ENCODE assay signal across 9 cellular contexts in genomic region chr1:157490337-157491165, GRCh38.
DNase-seq lines count a peak whose midpoint lies in the region; ATAC-seq and TF ChIP-seq lines count a peak whose summit lies in the region.
"Had no signal": no experiment of that assay in that cellular context is flagged by ENCODE, and none has a peak within 500 bp of the region (broad histone marks: within the 10 kb centered on the region; RNA-seq: fewer than 3 reads in every experiment).

No MANE protein-coding gene starts in this region.

- H3K36me3 ChIP-seq in BJ (ENCODE audit: control insufficient read depth, insufficient read depth, low read length) = no peaks in the 10 kb centered on the region
- H3K36me3 ChIP-seq in neuronal stem cell (replicated peaks in 1 of 2; ENCODE audit: control insufficient read depth in 2 of 2, insufficient read depth in 2 of 2, low read length in 2 of 2) = no peaks in the 10 kb centered on the region
- H3K36me3 ChIP-seq: neutrophil had no signal

- H3K79me1 ChIP-seq in neuronal stem cell (ENCODE audit: low read depth, low read length) = no peaks in the 10 kb centered on the region

- no peak overlapping the region for H2BK120ac ChIP-seq in neuronal stem cell (ENCODE audit: low read depth, low read length)

- H2AK5ac ChIP-seq in neuronal stem cell (ENCODE audit: low read depth, low read length) = peak overlapping the region; percentile 70

- WGBS in neuronal stem cell (ENCODE audit: extremely low coverage in 2 of 2, insufficient read length in 2 of 2, insufficient replicate concordance in 1 of 2), 2 donors = no CpG with 5 or more reads among the region's 18 CpGs

- no peak overlapping the region for H3K4me2 ChIP-seq in neuronal stem cell (ENCODE audit: insufficient read depth, low read length, poor library complexity, severe bottlenecking)

- no peaks in the 10 kb centered on the region for H3K9me3 ChIP-seq in neuronal stem cell (replicated peaks in 1 of 2; ENCODE audit: control insufficient read depth in 2 of 2, insufficient read depth in 1 of 2, low read depth in 1 of 2, low read length in 2 of 2)
- H3K9me3 ChIP-seq: neutrophil had no signal

- H2BK15ac ChIP-seq in neuronal stem cell (ENCODE audit: low read length) = peak overlapping the region; percentile 30

- no peak overlapping the region for H4K91ac ChIP-seq in neuronal stem cell (ENCODE audit: low read depth, low read length, poor library complexity)

- H3K36me3 Mint-ChIP-seq in activated CD8-positive, alpha-beta memory T cell treated with anti-CD3 and anti-CD28 coated beads, Interleukin-2, amount 10 ng/mL, durations not matched to agents 7 days and 5 days = no peaks in the 10 kb centered on the region

- H3K27me3 ChIP-seq in BJ (ENCODE audit: control insufficient read depth, insufficient read depth, low read length) = no peaks in the 10 kb centered on the region
- H3K27me3 ChIP-seq in neuronal stem cell (ENCODE audit: control insufficient read depth in 3 of 3, insufficient read depth in 3 of 3, low read depth in 1 of 3, low read length in 3 of 3) = no peaks in the 10 kb centered on the region

- H3K27ac Mint-ChIP-seq in activated CD8-positive, alpha-beta memory T cell treated with anti-CD3 and anti-CD28 coated beads, Interleukin-2, amount 10 ng/mL, durations not matched to agents 7 days and 5 days = no peak overlapping the region

- H3K27ac ChIP-seq in neuronal stem cell (replicated peaks; ENCODE audit: low read length) = no peak overlapping the region
- H3K27ac ChIP-seq: neutrophil had no signal

- H3K9ac ChIP-seq in neuronal stem cell (ENCODE audit: low read depth, low read length, poor library complexity) = no peak overlapping the region

- no peaks in the 10 kb centered on the region for H3K4me1 ChIP-seq in neuronal stem cell (ENCODE audit: control insufficient read depth in 2 of 2, insufficient read depth in 1 of 2, low read depth in 1 of 2, low read length in 2 of 2)

- no peak overlapping the region for H3K4me3 Mint-ChIP-seq in activated CD8-positive, alpha-beta memory T cell treated with anti-CD3 and anti-CD28 coated beads, Interleukin-2, amount 10 ng/mL, durations not matched to agents 7 days and 5 days

- H3K23ac ChIP-seq in neuronal stem cell (ENCODE audit: low read depth, low read length, poor library complexity) = no peak overlapping the region

- no peak overlapping the region for H2BK12ac ChIP-seq in neuronal stem cell (ENCODE audit: low read length)

- TF ChIP-seq CTCF in BJ (IDR thresholded peaks at IDR 0.05; ENCODE audit: insufficient read depth, low read depth, low read length) = peak; percentile 78

- CTCF ChIA-PET in BJ (lab: Yijun Ruan, JAX) = interaction anchor here (0.6 to 2.3 kb wide), 12 partner anchors 77 to 400 kb away, joined by 3 to 19 read pairs (median 5); no protein-coding TSS in a partner anchor
- CTCF ChIA-PET in activated CD8-positive, alpha-beta memory T cell treated with anti-CD3 and anti-CD28 coated beads, Interleukin-2, amount 10 ng/mL, durations not matched to agents 7 days and 5 days (lab: Charles Lee) = interaction anchor here (1.6 to 1.9 kb wide), 2 partner anchors 12 to 120 kb away, joined by 4 to 5 read pairs; no protein-coding TSS in a partner anchor

- no peaks in the 10 kb centered on the region for H3K9me3 Mint-ChIP-seq in activated CD8-positive, alpha-beta memory T cell treated with anti-CD3 and anti-CD28 coated beads, Interleukin-2, amount 10 ng/mL, durations not matched to agents 7 days and 5 days (ENCODE audit: low read depth)

- no peak overlapping the region for H4K8ac ChIP-seq in neuronal stem cell (ENCODE audit: low read depth, low read length)

- H3K18ac ChIP-seq in neuronal stem cell (ENCODE audit: low read length) = peak overlapping the region; percentile 57

- H3K14ac ChIP-seq in neuronal stem cell (ENCODE audit: low read length) = no peak overlapping the region

- peak; percentile 60 for ATAC-seq in activated CD8-positive, alpha-beta memory T cell treated with anti-CD3 and anti-CD28 coated beads, Interleukin-2, amount 10 ng/mL, durations not matched to agents 7 days and 5 days
- ATAC-seq in GM21529 (IDR thresholded peaks at IDR 0.05; ENCODE audit: unreplicated experiment) = no peak

- no peak overlapping the region for H2AFZ ChIP-seq in neuronal stem cell (ENCODE audit: low read length)

- H2BK5ac ChIP-seq in neuronal stem cell (ENCODE audit: low read length) = no peak overlapping the region

- no peak for DNase-seq in BJ (ENCODE audit: low read depth)
- DNase-seq in HCEC 1CT = peak; percentile 39
- peak; percentile 59 for DNase-seq in NCI-H774 (lab: John Stamatoyannopoulos, UW)
- DNase-seq in activated CD8-positive, alpha-beta memory T cell treated with anti-CD3 and anti-CD28 coated beads, Interleukin-2, amount 10 ng/mL, durations not matched to agents 7 days and 5 days = peak; percentile 71
- peak; percentile 57 for DNase-seq in fibroblast of peridontal ligament (ENCODE audit: extremely low read depth)
- peak; percentile 62 for DNase-seq in neuronal stem cell (ENCODE audit: low spot score)
- peak; percentile 65 for DNase-seq in ureter (ENCODE audit: low spot score)

- peaks cover 35% of the 10 kb centered on the region for H3K27me3 Mint-ChIP-seq in activated CD8-positive, alpha-beta memory T cell treated with anti-CD3 and anti-CD28 coated beads, Interleukin-2, amount 10 ng/mL, durations not matched to agents 7 days and 5 days

- POLR2A ChIA-PET in BJ (lab: Charles Lee) = no interaction called here

- no peak overlapping the region for H3K4ac ChIP-seq in neuronal stem cell (ENCODE audit: low read length)

- H3K4me3 ChIP-seq in BJ (ENCODE audit: low read depth, low read length) (no peak overlapping the region), neuronal stem cell (ENCODE audit: low read length in 2 of 2) (no peak overlapping the region)

- H3K4me1 Mint-ChIP-seq in activated CD8-positive, alpha-beta memory T cell treated with anti-CD3 and anti-CD28 coated beads, Interleukin-2, amount 10 ng/mL, durations not matched to agents 7 days and 5 days = peaks cover 17% of the 10 kb centered on the region
